Comparison of ENCODE assay signal across 8 cellular contexts in the genomic region with DNA sequence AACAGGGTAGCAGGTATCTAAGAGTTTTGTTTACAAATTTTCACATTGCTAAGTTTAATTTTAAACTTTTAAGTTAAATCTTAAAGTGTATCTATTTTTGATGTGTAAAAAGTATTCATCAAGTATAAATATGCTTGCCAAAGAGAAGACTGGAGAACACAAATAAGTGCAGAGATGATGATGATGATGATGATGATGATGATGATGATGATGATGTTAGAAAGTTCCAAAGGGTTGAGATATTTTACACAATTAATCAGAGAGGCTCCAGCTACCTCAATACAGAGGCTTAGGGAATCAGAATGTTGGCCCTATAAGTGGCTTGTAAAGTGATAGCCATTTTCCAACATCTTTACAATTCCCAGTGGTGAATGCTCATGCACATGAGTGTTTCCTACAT.
"Had no signal": no experiment of that assay in that cellular context is flagged by ENCODE, and none has a peak within 500 bp of the region (broad histone marks: within the 10 kb centered on the region; RNA-seq: fewer than 3 reads in every experiment).

No MANE protein-coding gene starts in this region.

- DNase-seq: GDM1, GF-D8 had no signal

- ATAC-seq: GM12878 had no signal

- FAIRE-seq: G401.6, GM12878, GM12891, GM12892, GM18507, GM19239 had no signal

- H3K4me3 ChIP-seq: GM12878 had no signal
